Comparison of ENCODE assay signal across 15 cellular contexts in genomic region chr2:7732497-7732896, GRCh38.
A peak's percentile ranks its signal among the peaks of the same experiment; 100 is the strongest.
DNase-seq lines count a peak whose midpoint lies in the region; ATAC-seq, FAIRE-seq and TF ChIP-seq lines count a peak whose summit lies in the region.
"Had no signal": no experiment of that assay in that cellular context is flagged by ENCODE, and none has a peak within 500 bp of the region (broad histone marks: within the 10 kb centered on the region; RNA-seq: fewer than 3 reads in every experiment).

No MANE protein-coding gene starts in this region.

- no peaks in the 10 kb centered on the region for H3K27me3 Mint-ChIP-seq in T-helper 1 cell treated with Interleukin-12 subunit alpha and Interleukin-12 subunit beta and Interleukin-4 antibody, amounts not matched to agents 30 μg/mL and 1 μg/mL, for 36 hours (ENCODE audit: low read depth)
- no peaks in the 10 kb centered on the region for H3K27me3 Mint-ChIP-seq in stimulated activated naive CD8-positive, alpha-beta T cell treated with anti-CD3 and anti-CD28 coated beads, Interleukin-15, Interleukin-2, amounts not matched to agents 100 ng/mL and 50 ng/mL, for 24 hours

- H3K9me3 Mint-ChIP-seq in T-helper 1 cell treated with Interleukin-12 subunit alpha and Interleukin-12 subunit beta and Interleukin-4 antibody, amounts not matched to agents 30 μg/mL and 1 μg/mL, for 36 hours = peaks cover 16% of the 10 kb centered on the region
- H3K9me3 Mint-ChIP-seq in stimulated activated naive CD8-positive, alpha-beta T cell treated with anti-CD3 and anti-CD28 coated beads, Interleukin-15, Interleukin-2, amounts not matched to agents 100 ng/mL and 50 ng/mL, for 24 hours = no peaks in the 10 kb centered on the region

- no peak overlapping the region for H3K18ac ChIP-seq in H1 (ENCODE audit: extremely low read depth, low read length)

- H3K23me2 ChIP-seq in H1 (ENCODE audit: low read depth, low read length) = no peaks in the 10 kb centered on the region

- no peak for FAIRE-seq in H1 (lab: Jason Lieb, UNC)

- no peak overlapping the region for H3K56ac ChIP-seq in H1 (replicated peaks; ENCODE audit: insufficient read length, low read depth, low read length)

- H3K14ac ChIP-seq in H1 (ENCODE audit: insufficient read length) = no peak overlapping the region

- no peaks in the 10 kb centered on the region for H4K20me1 ChIP-seq in H1 (replicated peaks in 1 of 2; ENCODE audit: control insufficient read depth in 1 of 2, insufficient read depth in 2 of 2, low read length in 2 of 2)

- no peaks in the 10 kb centered on the region for H3K4me1 ChIP-seq in H1 (replicated peaks in 1 of 4; ENCODE audit: control insufficient read depth in 3 of 4, insufficient read depth in 4 of 4, low read length in 3 of 4)
- no peaks in the 10 kb centered on the region for H3K4me1 ChIP-seq in aorta (ENCODE audit: control insufficient read depth in 1 of 2, insufficient read depth in 2 of 2, low read length in 2 of 2)
- H3K4me1 ChIP-seq in SJCRH30 = no peaks in the 10 kb centered on the region

- no peak for DNase-seq in T-helper 1 cell
- no peak for DNase-seq in stimulated activated naive CD8-positive, alpha-beta T cell treated with anti-CD3 and anti-CD28 coated beads, Interleukin-15, Interleukin-2, amounts not matched to agents 100 U/mL and 50 U/mL, for 24 hours
- no peak for DNase-seq in H1 (ENCODE audit: low read depth in 1 of 2, low spot score in 2 of 2)
- DNase-seq in aorta = no peak
- no peak for DNase-seq in SJCRH30
- no peak for DNase-seq in left cardiac atrium
- DNase-seq: GOT3, IMR-90, NCI-H1417, NCI-H1930, NCI-H2171, NCI-H82 had no signal

- peaks cover 0 to 1% (median 0%) of the 10 kb centered on the region in 4 experiments; a peak in 1 of 7 replicates for H3K27me3 ChIP-seq in H1 (replicated peaks in 1 of 4; ENCODE audit: control insufficient read depth in 3 of 4, extremely low read depth in 1 of 4, insufficient read depth in 3 of 4, low read length in 3 of 4)
- no peaks in the 10 kb centered on the region for H3K27me3 ChIP-seq in aorta (ENCODE audit: control insufficient read depth in 1 of 2, insufficient read depth in 2 of 2, low read length in 1 of 2)
- H3K27me3 ChIP-seq in SJCRH30 = peaks cover 4% of the 10 kb centered on the region; the same call in 1 of the 2 replicates

- peaks cover 87% of the 10 kb centered on the region for H3K36me3 Mint-ChIP-seq in T-helper 1 cell treated with Interleukin-12 subunit alpha and Interleukin-12 subunit beta and Interleukin-4 antibody, amounts not matched to agents 30 μg/mL and 1 μg/mL, for 36 hours (ENCODE audit: low read depth)
- H3K36me3 Mint-ChIP-seq in stimulated activated naive CD8-positive, alpha-beta T cell treated with anti-CD3 and anti-CD28 coated beads, Interleukin-15, Interleukin-2, amounts not matched to agents 100 ng/mL and 50 ng/mL, for 24 hours (ENCODE audit: low read depth) = peaks cover 14% of the 10 kb centered on the region

- H2BK20ac ChIP-seq in H1 (ENCODE audit: low read length) = no peak overlapping the region; the same call in 1 of the 2 replicates

- H3K4ac ChIP-seq in H1 (replicated peaks; ENCODE audit: insufficient read length, low read depth, low read length) = no peak overlapping the region

- no peak overlapping the region for H4K5ac ChIP-seq in H1 (ENCODE audit: insufficient read length, low read depth, low read length)

- H3K27ac Mint-ChIP-seq in T-helper 1 cell treated with Interleukin-12 subunit alpha and Interleukin-12 subunit beta and Interleukin-4 antibody, amounts not matched to agents 30 μg/mL and 1 μg/mL, for 36 hours = no peak overlapping the region
- H3K27ac Mint-ChIP-seq in stimulated activated naive CD8-positive, alpha-beta T cell treated with anti-CD3 and anti-CD28 coated beads, Interleukin-15, Interleukin-2, amounts not matched to agents 100 ng/mL and 50 ng/mL, for 24 hours = peak overlapping the region; percentile 79

- H3K79me2 ChIP-seq in H1 (ENCODE audit: control insufficient read depth in 1 of 2, insufficient read depth in 2 of 2, low read length in 2 of 2) = no peaks in the 10 kb centered on the region

- no peak overlapping the region for H3K23ac ChIP-seq in H1 (ENCODE audit: insufficient read length)

- no peak overlapping the region for H4K8ac ChIP-seq in H1 (ENCODE audit: extremely low read depth, insufficient read depth, low read length)

- WGBS in H1 (ENCODE audit: extremely low coverage in 1 of 2, insufficient coverage in 1 of 2, insufficient read length in 1 of 2, insufficient replicate concordance in 2 of 2, low coverage in 1 of 2, low lambda C conversion rate in 2 of 2, missing lambda C conversion rate in 1 of 2), 2 experiments = 89% methylated on average over 5 of the region's 5 CpGs; no CpG with 5 or more reads in 1 of the 2 experiments
- 95 to 96% methylated on average over 5 of the region's 5 CpGs for WGBS in aorta, 2 donors

- no peak overlapping the region for H2BK120ac ChIP-seq in H1 (replicated peaks; ENCODE audit: low read depth, low read length)

- no peak for TF ChIP-seq POLR2A in H1 (IDR thresholded peaks at IDR 0.05; ENCODE audit: control extremely low read depth in 1 of 2, low read depth in 2 of 2, low read length in 2 of 2)

- POLR2A ChIA-PET in H1 (lab: Charles Lee; ENCODE audit: partially characterized antibody) = no interaction called here

- intact Hi-C loops in aorta (cut with DNase I) (no loop called here), left cardiac atrium (cut with DNase I) (no loop called here)

- H3K27ac ChIP-seq in H1 (ENCODE audit: low read depth, low read length) (no peak overlapping the region), aorta (ENCODE audit: low read depth in 1 of 2, low read length in 2 of 2) (no peak overlapping the region), SJCRH30 (no peak overlapping the region)
- H3K27ac ChIP-seq: 22Rv1 had no signal

- H3K9ac ChIP-seq in H1 (replicated peaks in 1 of 4; ENCODE audit: extremely low read depth in 1 of 4, low read depth in 3 of 4, low read length in 3 of 4) = no peak overlapping the region

- H2BK5ac ChIP-seq in H1 (ENCODE audit: low read depth, low read length) = no peak overlapping the region

- H2BK15ac ChIP-seq in H1 (ENCODE audit: low read length) = no peak overlapping the region

- no peak overlapping the region for H4K91ac ChIP-seq in H1 (replicated peaks; ENCODE audit: insufficient read length, low read length)

- no peaks in the 10 kb centered on the region for H3K79me1 ChIP-seq in H1 (ENCODE audit: low read depth, low read length)

- H3K4me3 ChIP-seq in H1 (ENCODE audit: extremely low read depth in 1 of 4, insufficient read depth in 2 of 4, low read depth in 3 of 4, low read length in 4 of 4) (no peak overlapping the region), aorta (ENCODE audit: low read length in 2 of 2) (no peak overlapping the region), SJCRH30 (no peak overlapping the region)

- peaks cover 55% of the 10 kb centered on the region for H3K4me1 Mint-ChIP-seq in T-helper 1 cell treated with Interleukin-12 subunit alpha and Interleukin-12 subunit beta and Interleukin-4 antibody, amounts not matched to agents 30 μg/mL and 1 μg/mL, for 36 hours (ENCODE audit: low read depth)
- peaks cover 42% of the 10 kb centered on the region for H3K4me1 Mint-ChIP-seq in stimulated activated naive CD8-positive, alpha-beta T cell treated with anti-CD3 and anti-CD28 coated beads, Interleukin-15, Interleukin-2, amounts not matched to agents 100 ng/mL and 50 ng/mL, for 24 hours (ENCODE audit: low read depth)

- TF ChIP-seq RAD21 in H1 (IDR thresholded peaks at IDR 0.05 in 1 of 2, conservative IDR thresholded peaks at IDR 0.05 in 1 of 2; ENCODE audit: low read depth in 2 of 2, low read length in 2 of 2) = no peak

- no peak overlapping the region for H3K4me2 ChIP-seq in H1 (ENCODE audit: insufficient read depth in 1 of 2, low read depth in 2 of 2, low read length in 2 of 2)

- no peak overlapping the region for H2AFZ ChIP-seq in H1 (ENCODE audit: low read length)

- H3K36me3 ChIP-seq in H1 (ENCODE audit: control insufficient read depth in 2 of 4, insufficient read depth in 4 of 4, low read length in 3 of 4) (no peaks in the 10 kb centered on the region), aorta (ENCODE audit: control insufficient read depth in 1 of 2, insufficient read depth in 2 of 2, low read length in 1 of 2) (no peaks in the 10 kb centered on the region), SJCRH30 (no peaks in the 10 kb centered on the region)

- CTCF ChIA-PET in H1 (lab: Charles Lee; ENCODE audit: partially characterized antibody) = no interaction called here

- peak overlapping the region; percentile 69 for H3K4me3 Mint-ChIP-seq in T-helper 1 cell treated with Interleukin-12 subunit alpha and Interleukin-12 subunit beta and Interleukin-4 antibody, amounts not matched to agents 30 μg/mL and 1 μg/mL, for 36 hours
- peak overlapping the region; percentile 50 for H3K4me3 Mint-ChIP-seq in stimulated activated naive CD8-positive, alpha-beta T cell treated with anti-CD3 and anti-CD28 coated beads, Interleukin-15, Interleukin-2, amounts not matched to agents 100 ng/mL and 50 ng/mL, for 24 hours

- ATAC-seq in stimulated activated naive CD8-positive, alpha-beta T cell treated with anti-CD3 and anti-CD28 coated beads, Interleukin-15, Interleukin-2, amounts not matched to agents 100 U/mL and 50 U/mL, for 24 hours = no peak
- ATAC-seq in aorta (ENCODE audit: low FRiP score) (peak; percentile 22), left cardiac atrium (no peak)

- H2AK5ac ChIP-seq in H1 (ENCODE audit: low read depth, low read length) = no peak overlapping the region

- no peak for TF ChIP-seq EP300 in H1 (IDR thresholded peaks at IDR 0.05; ENCODE audit: borderline replicate concordance in 1 of 2, low read depth in 2 of 2, low read length in 2 of 2)

- TF ChIP-seq CTCF in H1 (IDR thresholded peaks at IDR 0.05; ENCODE audit: control extremely low read depth in 1 of 3, insufficient read depth in 1 of 3, low read depth in 1 of 3, low read length in 3 of 3) = no peak

- 0 out of 2 replicates have a peak overlapping the region, but pooled peaks have one; percentile 30 for H2BK12ac ChIP-seq in H1 (ENCODE audit: low read depth, low read length)

- H3K9me3 ChIP-seq in H1 (ENCODE audit: insufficient read depth in 2 of 2, low read depth in 1 of 2, low read length in 1 of 2) = no peaks in the 10 kb centered on the region
- H3K9me3 ChIP-seq in aorta (ENCODE audit: control insufficient read depth, low read length) = no peaks in the 10 kb centered on the region
- H3K9me3 ChIP-seq in SJCRH30 (replicated peaks) = no peaks in the 10 kb centered on the region

TF ChIP-seq in H1, 55 proteins besides CTCF, POLR2A, EP300 and RAD21 (continues in another document):
- TF ChIP-seq CBX5 (IDR thresholded peaks at IDR 0.05; ENCODE audit: low read depth, low read length) (no peak), CTBP2 (IDR thresholded peaks at IDR 0.05; ENCODE audit: borderline replicate concordance, insufficient read depth, insufficient read length, low read length) (no peak), KDM4A (IDR thresholded peaks at IDR 0.05; ENCODE audit: low read depth, low read length, severe bottlenecking) (no peak)
